ENCODE assay signal across 8 cellular contexts in genomic region chr16:14071576-14072271, GRCh38. TPM values are rescaled to one million over a fixed set of nuclear protein-coding genes. Genes with fewer than 3 reads are reported as not detected.
DNase-seq lines count a peak whose midpoint lies in the region; ATAC-seq and TF ChIP-seq lines count a peak whose summit lies in the region.

No MANE protein-coding gene starts in this region.

- H3K36me3 ChIP-seq in colonic mucosa (no peaks in the 10 kb centered on the region), mucosa of descending colon (ENCODE audit: low read depth) (no peaks in the 10 kb centered on the region), aorta (ENCODE audit: control insufficient read depth in 1 of 2, insufficient read depth in 2 of 2, low read length in 1 of 2) (no peaks in the 10 kb centered on the region)

- H3K27me3 ChIP-seq in colonic mucosa (no peaks in the 10 kb centered on the region), aorta (ENCODE audit: control insufficient read depth in 1 of 2, insufficient read depth in 2 of 2, low read length in 1 of 2) (no peaks in the 10 kb centered on the region)

- no peaks in the 10 kb centered on the region for H3K9me3 ChIP-seq in colonic mucosa
- H3K9me3 ChIP-seq in mucosa of descending colon = no peaks in the 10 kb centered on the region
- H3K9me3 ChIP-seq in aorta (ENCODE audit: control insufficient read depth, low read length) = no peaks in the 10 kb centered on the region

- H3K4me1 Mint-ChIP-seq in Calu3 (ENCODE audit: low read depth, unreplicated experiment) = peaks cover 43% of the 10 kb centered on the region

- ATAC-seq in GM21390 (IDR thresholded peaks at IDR 0.05; ENCODE audit: unreplicated experiment) = peak; percentile 34
- peak; percentile 57 for ATAC-seq in mucosa of descending colon
- peak; percentile 20 for ATAC-seq in aorta (ENCODE audit: low FRiP score)

- H3K27ac ChIP-seq in colonic mucosa (peak overlapping the region; percentile 58), aorta (ENCODE audit: low read depth in 1 of 2, low read length in 2 of 2) (no peak overlapping the region)

- no TSS peak for BruUV-seq in Calu3 (replicated peaks; lab: Mats Ljungman, UMichigan)

- H3K9ac ChIP-seq in colonic mucosa (ENCODE audit: low read depth in 2 of 2, low read length in 2 of 2) = peak overlapping the region; percentile 55 to 86

- peak overlapping the region; percentile 56 for H3K27ac Mint-ChIP-seq in Calu3 (ENCODE audit: unreplicated experiment)

- intact Hi-C loops in Calu3 (cut with micrococcal nuclease; ENCODE audit: unreplicated experiment) = loop anchor here (2.0 to 5.0 kb wide), 4 partner anchors 25 to 116 kb away; no protein-coding TSS in a partner anchor
- intact Hi-C loops in colonic mucosa (cut with DNase I) = loop anchor here (10.0 kb wide), 2 partner anchors 113 to 147 kb away; partner anchors contain the start of gene ERCC4
- intact Hi-C loops in mucosa of descending colon (cut with DNase I, micrococcal nuclease) = no loop called here
- intact Hi-C loops in aorta (cut with DNase I) = loop anchor here in 1 of 2 donors (10.0 kb wide), 1 partner anchor 113 kb away; no protein-coding TSS in a partner anchor

- TF ChIP-seq POLR2A in NB4 (IDR thresholded peaks at IDR 0.05; ENCODE audit: extremely low read depth, insufficient read length) = no peak

- CTCF ChIA-PET in Calu3 (lab: Charles Lee) = no interaction called here

- H3K4me3 Mint-ChIP-seq in Calu3 (ENCODE audit: low read depth, unreplicated experiment) = peak overlapping the region; percentile 93

- no peak for DNase-seq in Calu3
- peak; percentile 37 for DNase-seq in NB4 (ENCODE audit: low read depth)
- no peak for DNase-seq in colonic mucosa
- DNase-seq in mucosa of descending colon = peak in 2 of 3 donors; percentile 63 to 66
- peak; percentile 65 to 84 for DNase-seq in aorta
- no peak for DNase-seq in GM19238 (ENCODE audit: insufficient read length, low spot score)
- no peak for DNase-seq in GOT3 (lab: John Stamatoyannopoulos, UW)

- no peaks in the 10 kb centered on the region for H3K9me3 Mint-ChIP-seq in Calu3 (ENCODE audit: low read depth, unreplicated experiment)

- TF ChIP-seq CTCF in Calu3 (IDR thresholded peaks at IDR 0.05; ENCODE audit: unreplicated experiment) (no peak), NB4 (IDR thresholded peaks at IDR 0.05; ENCODE audit: low read depth, low read length) (no peak), colonic mucosa (IDR thresholded peaks at IDR 0.05) (no peak), mucosa of descending colon (IDR thresholded peaks at IDR 0.05) (no peak)

- peaks cover 33% of the 10 kb centered on the region for H3K36me3 Mint-ChIP-seq in Calu3 (ENCODE audit: insufficient read depth, unreplicated experiment)

- H3K27me3 Mint-ChIP-seq in Calu3 (ENCODE audit: unreplicated experiment) = no peaks in the 10 kb centered on the region

- WGBS in aorta, 2 donors = 1% methylated on average over 30 to 32 of the region's 32 CpGs

- H3K4me3 ChIP-seq in NB4 (ENCODE audit: low read depth, low read length) = peak overlapping the region; percentile 62
- peak overlapping the region; percentile 95 for H3K4me3 ChIP-seq in colonic mucosa
- H3K4me3 ChIP-seq in mucosa of descending colon = peak overlapping the region; percentile 77
- peak overlapping the region; percentile 27 to 89 for H3K4me3 ChIP-seq in aorta (ENCODE audit: low read length in 2 of 2)

- H3K4me1 ChIP-seq in colonic mucosa (no peaks in the 10 kb centered on the region), mucosa of descending colon (ENCODE audit: low read depth) (no peaks in the 10 kb centered on the region), aorta (ENCODE audit: control insufficient read depth in 1 of 2, insufficient read depth in 2 of 2, low read length in 2 of 2) (no peaks in the 10 kb centered on the region)

RNA-seq across cellular contexts. Expression of gene MRTFB, which starts 0.6 kb away (rescaled TPM):
- total RNA-seq in Calu3 (2022) (67.3 and 69.5 TPM in 2 replicates), colonic mucosa (10 to 100 TPM; 31.4 to 40.3 TPM), mucosa of descending colon (10 to 100 TPM; 40.0 to 49.9 (median 40.0) TPM), aorta (100 to 1,000 TPM in 1 of 2 donors, 10 to 100 TPM in 1; 61.1 to 108 TPM)
- polyA plus RNA-seq in aorta = 1 to 10 TPM; 6.2 to 7.5 TPM

Comparison
In these comparisons a context has a peak if more than half of its experiments do, and no peak if none do; other contexts are left out.
1. DNase-seq: peak in NB4 (single experiment), mucosa of descending colon (2 of 3) and aorta (2 of 2); none in Calu3 (single experiment), colonic mucosa (single experiment), GM19238 (single experiment) and GOT3 (single experiment).
2. intact Hi-C loops: an anchor here in Calu3 (2.0 to 5.0 kb wide) and colonic mucosa (10.0 kb wide); none called in mucosa of descending colon.
3. Peak in every context shown above with its lines, with median percentiles within 50 percentile points of each other: ATAC-seq and H3K4me3 ChIP-seq.